In genomic region chr16:12583237-12583897, GRCh38 we compare ENCODE assay signal across 24 cellular contexts.
"Had no signal": no experiment of that assay in that cellular context is flagged by ENCODE, and none has a peak within 500 bp of the region (broad histone marks: within the 10 kb centered on the region; RNA-seq: fewer than 3 reads in every experiment).

No MANE protein-coding gene starts in this region.

- H3K4me1 Mint-ChIP-seq: activated CD4-positive, alpha-beta T cell treated with anti-CD3 and anti-CD28 coated beads, Interleukin-2, amount 10 ng/mL, durations not matched to agents 7 days and 5 days; brain; T-cell had no signal

- H3K9me3 Mint-ChIP-seq: activated CD4-positive, alpha-beta memory T cell treated with anti-CD3 and anti-CD28 coated beads for 36 hours; activated CD4-positive, alpha-beta T cell treated with anti-CD3 and anti-CD28 coated beads, Interleukin-2, amount 10 ng/mL, durations not matched to agents 7 days and 5 days; activated naive CD4-positive, alpha-beta T cell treated with anti-CD3 and anti-CD28 coated beads for 36 hours; T-cell had no signal

- H3K4me3 Mint-ChIP-seq: activated CD4-positive, alpha-beta memory T cell treated with anti-CD3 and anti-CD28 coated beads for 36 hours; activated CD4-positive, alpha-beta T cell treated with anti-CD3 and anti-CD28 coated beads, Interleukin-2, amount 10 ng/mL, durations not matched to agents 7 days and 5 days; activated naive CD4-positive, alpha-beta T cell treated with anti-CD3 and anti-CD28 coated beads for 36 hours; activated naive CD8-positive, alpha-beta T cell; activated T-helper 1 cell treated with anti-CD3 and anti-CD28 coated beads, Interleukin-12 subunit alpha, Interleukin-12 subunit beta, Interleukin-2, Interleukin-4 antibody, amounts not matched to agents 30 ng/mL and 10 ng/mL and 1 ng/mL, durations not matched to agents 14 hours and 24 hours and 36 hours; brain; IgD-negative memory B cell; T-cell had no signal

- H3K27ac ChIP-seq: VCaP had no signal

- ATAC-seq: PC-3, T-cell had no signal

- H3K27ac Mint-ChIP-seq: activated CD4-positive, alpha-beta memory T cell treated with anti-CD3 and anti-CD28 coated beads for 36 hours; activated CD4-positive, alpha-beta T cell treated with anti-CD3 and anti-CD28 coated beads, Interleukin-2, amount 10 ng/mL, durations not matched to agents 7 days and 5 days; activated naive CD4-positive, alpha-beta T cell treated with anti-CD3 and anti-CD28 coated beads for 36 hours; activated naive CD8-positive, alpha-beta T cell; activated T-helper 1 cell treated with anti-CD3 and anti-CD28 coated beads, Interleukin-12 subunit alpha, Interleukin-12 subunit beta, Interleukin-2, Interleukin-4 antibody, amounts not matched to agents 30 ng/mL and 10 ng/mL and 1 ng/mL, durations not matched to agents 14 hours and 24 hours and 36 hours; brain; IgD-negative memory B cell; T-cell had no signal

- H3K27me3 Mint-ChIP-seq: activated CD4-positive, alpha-beta T cell treated with anti-CD3 and anti-CD28 coated beads, Interleukin-2, amount 10 ng/mL, durations not matched to agents 7 days and 5 days; activated naive CD8-positive, alpha-beta T cell had no signal

- DNase-seq: activated CD4-positive, alpha-beta memory T cell treated with anti-CD3 and anti-CD28 coated beads for 36 hours; activated CD4-positive, alpha-beta T cell treated with anti-CD3 and anti-CD28 coated beads, Interleukin-2, amount 10 ng/mL, durations not matched to agents 7 days and 5 days; activated CD4-positive, CD25-positive, alpha-beta regulatory T cell; activated CD8-positive, alpha-beta memory T cell treated with anti-CD3 and anti-CD28 coated beads for 24 hours; activated gamma-delta T cell; activated naive CD4-positive, alpha-beta T cell treated with anti-CD3 and anti-CD28 coated beads for 36 hours; activated T-cell treated with anti-CD3 and anti-CD28 coated beads, Interleukin-2, amount 50 U/mL, for 1 hour; amygdala; KG1; NCI-H1048; NCI-H146; NCI-H187 treated with DMSO at 0.1 percent for 48 hours; NCI-H2081 treated with DMSO at 0.1 percent for 48 hours; NCI-H446; NCI-H524; PC-3; SIG-M5; T-cell; T-helper 2 cell had no signal

- H3K36me3 Mint-ChIP-seq: activated CD4-positive, alpha-beta memory T cell treated with anti-CD3 and anti-CD28 coated beads for 36 hours; activated naive CD8-positive, alpha-beta T cell; brain; T-cell had no signal
